ENCODE assay signal across 20 cellular contexts in genomic region chr13:49125964-49126363, GRCh38.
DNase-seq lines count a peak whose midpoint lies in the region; ATAC-seq, FAIRE-seq and TF ChIP-seq lines count a peak whose summit lies in the region.
"Had no signal": no experiment of that assay in that cellular context is flagged by ENCODE, and none has a peak within 500 bp of the region (broad histone marks: within the 10 kb centered on the region; RNA-seq: fewer than 3 reads in every experiment).

No MANE protein-coding gene starts in this region.

- H3K36me3 ChIP-seq in HepG2 (replicated peaks in 1 of 2; ENCODE audit: control insufficient read depth in 1 of 2, insufficient read depth in 2 of 2, low read length in 2 of 2) (peaks cover 2 to 14% of the 10 kb centered on the region in 2 experiments; a peak in 4 of 5 replicates), right lobe of liver (peaks cover 0 to under 1% (median 0%) of the 10 kb centered on the region in 4 donors), Loucy (ENCODE audit: insufficient read depth, low read length) (peaks cover 11% of the 10 kb centered on the region; the same call in 1 of the 2 replicates)
- peaks cover 0 to 2% (median 0%) of the 10 kb centered on the region in 3 experiments for H3K36me3 ChIP-seq in naive thymus-derived CD4-positive, alpha-beta T cell (ENCODE audit: control insufficient read depth in 2 of 3, insufficient read depth in 3 of 3, low read length in 3 of 3)

- TF ChIP-seq CTCF in HepG2 (CRISPR knock-in tag; IDR thresholded peaks at IDR 0.05) (no peak), right lobe of liver (IDR thresholded peaks at IDR 0.05) (no peak), Loucy (conservative IDR thresholded peaks at IDR 0.05; ENCODE audit: low read length) (no peak), GM10266 (IDR thresholded peaks at IDR 0.05; ENCODE audit: control insufficient read depth, insufficient read depth, low read depth, missing control alignments) (no peak)

- POLR2A ChIA-PET in HepG2 (lab: Yijun Ruan, JAX): no interaction called here
- POLR2A ChIA-PET in naive thymus-derived CD4-positive, alpha-beta T cell (lab: Charles Lee): interaction anchor here (0.6 kb wide), 2 partner anchors 16 to 38 kb away, joined by 3 to 6 read pairs; no protein-coding TSS in a partner anchor

- no peaks in the 10 kb centered on the region; the same call in 1 of the 2 replicates for H3F3A ChIP-seq in Loucy (ENCODE audit: low read depth)

- CTCF ChIA-PET in HepG2 (lab: Yijun Ruan, JAX; ENCODE audit: low intra/inter-chr PET ratio, low total read pairs): no interaction called here
- CTCF ChIA-PET in naive thymus-derived CD4-positive, alpha-beta T cell (lab: Charles Lee): no interaction called here

- TF ChIP-seq EP300 in HepG2 (IDR thresholded peaks at IDR 0.05; ENCODE audit: low read depth in 2 of 2, low read length in 2 of 2): no peak
- TF ChIP-seq EP300 in HepG2 (CRISPR knock-in tag; IDR thresholded peaks at IDR 0.05; ENCODE audit: borderline replicate concordance): no peak

- DNase-seq in HepG2 (ENCODE audit: low spot score) (no peak), right lobe of liver (no peak), GM10266 (ENCODE audit: extremely low spot score) (no peak)
- no peak for DNase-seq in naive thymus-derived CD4-positive, alpha-beta T cell
- DNase-seq in stimulated activated CD4-positive, alpha-beta T cell treated with anti-CD3 and anti-CD28 coated beads, Interleukin-2, amount 100 ng/mL, for 24 hours: no peak
- DNase-seq in NK-92 treated with Interleukin-12 subunit alpha and Interleukin-12 subunit beta, amount 100 ng/mL, for 24 hours (lab: John Stamatoyannopoulos, UW): no peak
- DNase-seq: COR-L47, KG1, MM.1S, NCI-H2029, NCI-H446 treated with DMSO at 0.1 percent for 48 hours, NCI-H526 treated with DMSO at 0.1 percent for 48 hours, Right ventricle myocardium superior, RPMI8226 had no signal

- no peak for ATAC-seq in HepG2
- no peak for ATAC-seq in right lobe of liver
- peak; percentile 60 for ATAC-seq in naive thymus-derived CD4-positive, alpha-beta T cell
- ATAC-seq: GM12878 had no signal

- peaks cover under 1 to 25% (median 14%) of the 10 kb centered on the region in 5 donors for H3K36me3 Mint-ChIP-seq in naive thymus-derived CD4-positive, alpha-beta T cell

- H3K27ac ChIP-seq in HepG2 (ENCODE audit: extremely low read length, insufficient read depth, low read length) (no peak overlapping the region), right lobe of liver (no peak overlapping the region)
- H3K27ac ChIP-seq in naive thymus-derived CD4-positive, alpha-beta T cell (ENCODE audit: low read depth, low read length): peak overlapping the region; percentile 8
- H3K27ac ChIP-seq: SJSA1 had no signal

- no peaks in the 10 kb centered on the region for H3K27me3 Mint-ChIP-seq in naive thymus-derived CD4-positive, alpha-beta T cell

- peaks cover 0 to 12% (median 0%) of the 10 kb centered on the region in 11 donors for H3K9me3 Mint-ChIP-seq in naive thymus-derived CD4-positive, alpha-beta T cell

- peaks cover 14 to 56% (median 19%) of the 10 kb centered on the region in 7 donors for H3K4me1 Mint-ChIP-seq in naive thymus-derived CD4-positive, alpha-beta T cell

- H3K4me1 ChIP-seq in HepG2 (ENCODE audit: insufficient read depth, low read length): peaks cover 15% of the 10 kb centered on the region
- H3K4me1 ChIP-seq in right lobe of liver: peaks cover 0 to 2% (median 0%) of the 10 kb centered on the region in 4 donors
- peaks cover 23% of the 10 kb centered on the region for H3K4me1 ChIP-seq in Loucy (ENCODE audit: insufficient read depth, low read length, poor library complexity, severe bottlenecking)
- H3K4me1 ChIP-seq in naive thymus-derived CD4-positive, alpha-beta T cell (ENCODE audit: control insufficient read depth in 2 of 2, insufficient read depth in 2 of 2, low read length in 2 of 2): peaks cover 0 to 12% of the 10 kb centered on the region in 2 donors
- H3K4me1 ChIP-seq: SJSA1 had no signal

- FAIRE-seq in HepG2 (lab: Jason Lieb, UNC): peak; percentile 30
- FAIRE-seq: G401.6, GM12878, H54, HTR-8/SVneo had no signal

- WGBS in HepG2 (ENCODE audit: low lambda C conversion rate): 49% methylated on average over 2 of the region's 2 CpGs
- WGBS in right lobe of liver (ENCODE audit: insufficient coverage, low coverage, low lambda C conversion rate, missing lambda C conversion rate): 84% methylated on average over 2 of the region's 2 CpGs

- no peaks in the 10 kb centered on the region for H3K9me3 ChIP-seq in HepG2 (ENCODE audit: low read length)
- H3K9me3 ChIP-seq in right lobe of liver: no peaks in the 10 kb centered on the region
- no peaks in the 10 kb centered on the region for H3K9me3 ChIP-seq in Loucy (ENCODE audit: insufficient read depth, low read depth, low read length)
- no peaks in the 10 kb centered on the region for H3K9me3 ChIP-seq in naive thymus-derived CD4-positive, alpha-beta T cell (ENCODE audit: control insufficient read depth in 2 of 3, low read length in 3 of 3)
- H3K9me3 ChIP-seq: SJSA1 had no signal

- H3K9ac ChIP-seq in HepG2 (ENCODE audit: insufficient read depth, low read depth, low read length) (no peak overlapping the region), Loucy (ENCODE audit: low read depth, low read length, poor library complexity, severe bottlenecking) (no peak overlapping the region)

- peaks cover 12% of the 10 kb centered on the region for H3K79me2 ChIP-seq in HepG2 (ENCODE audit: insufficient read depth, low read length)
- H3K79me2 ChIP-seq in Loucy (ENCODE audit: insufficient read depth, low read length): peaks cover 18% of the 10 kb centered on the region; the same call in 1 of the 2 replicates

- H3K9me2 ChIP-seq in Loucy (replicated peaks; ENCODE audit: low read depth, low read length): no peaks in the 10 kb centered on the region

- intact Hi-C loops in HepG2 (cut with micrococcal nuclease; ENCODE audit: unreplicated experiment): no loop called here
- intact Hi-C loops in right lobe of liver (cut with DNase I): no loop called here
- intact Hi-C loops in naive thymus-derived CD4-positive, alpha-beta T cell (cut with micrococcal nuclease): loop anchor here in 1 of 2 donors (2.0 kb wide), 2 partner anchors 15 kb away; no protein-coding TSS in a partner anchor

- H3K4me3 ChIP-seq in HepG2 (replicated peaks in 1 of 3; ENCODE audit: insufficient read depth in 1 of 3, low read depth in 2 of 3, low read length in 3 of 3) (no peak overlapping the region), right lobe of liver (no peak overlapping the region), Loucy (ENCODE audit: low read length, poor library complexity, severe bottlenecking) (no peak overlapping the region)
- no peak overlapping the region for H3K4me3 ChIP-seq in naive thymus-derived CD4-positive, alpha-beta T cell (ENCODE audit: low read length)
- H3K4me3 ChIP-seq: GM12878, SJSA1 had no signal

- H3K27me3 ChIP-seq in HepG2 (ENCODE audit: control insufficient read depth in 1 of 2, insufficient read depth in 2 of 2, low read length in 2 of 2) (no peaks in the 10 kb centered on the region), right lobe of liver (no peaks in the 10 kb centered on the region), Loucy (ENCODE audit: insufficient read depth, low read length, poor library complexity, severe bottlenecking) (no peaks in the 10 kb centered on the region)
- no peaks in the 10 kb centered on the region for H3K27me3 ChIP-seq in naive thymus-derived CD4-positive, alpha-beta T cell (ENCODE audit: control insufficient read depth in 2 of 2, insufficient read depth in 2 of 2, low read length in 2 of 2)
- H3K27me3 ChIP-seq: SJSA1 had no signal

- H3K27ac Mint-ChIP-seq in naive thymus-derived CD4-positive, alpha-beta T cell: peak overlapping the region in 2 of 9 donors; percentile 16 to 21

- peak overlapping the region in 2 of 10 donors; percentile 20 for H3K4me3 Mint-ChIP-seq in naive thymus-derived CD4-positive, alpha-beta T cell

- BruUV-seq in HepG2 (replicated peaks; lab: Mats Ljungman, UMichigan): no TSS peak

- in situ Hi-C loops in HepG2 (cut with HindIII; ENCODE audit: extremely low pct_ligation_motif_present, low pct_unique_long_range_greater_than_20kb): no loop called here

- H4K20me1 ChIP-seq in HepG2 (ENCODE audit: insufficient read depth, low read length) (no peaks in the 10 kb centered on the region), Loucy (ENCODE audit: insufficient read depth, low read length, poor library complexity, severe bottlenecking) (peaks cover 13% of the 10 kb centered on the region)

- TF ChIP-seq RAD21 in HepG2 (CRISPR knock-in tag; IDR thresholded peaks at IDR 0.05): no peak

- TF ChIP-seq POLR2A in HepG2 (IDR thresholded peaks at IDR 0.05; ENCODE audit: insufficient read depth in 1 of 2, low read depth in 2 of 2, low read length in 2 of 2) (no peak), right lobe of liver (IDR thresholded peaks at IDR 0.05) (no peak)

- H2AFZ ChIP-seq in HepG2 (ENCODE audit: low read length): no peak overlapping the region
- H2AFZ ChIP-seq in Loucy (ENCODE audit: low read length): no peak overlapping the region

- H3K4me2 ChIP-seq in HepG2 (ENCODE audit: low read depth, low read length): no peak overlapping the region
- peak overlapping the region; percentile 21 for H3K4me2 ChIP-seq in Loucy (ENCODE audit: low read depth, low read length, poor library complexity, severe bottlenecking)

TF ChIP-seq in HepG2, 621 proteins besides CTCF, POLR2A, EP300 and RAD21 (continues in another document):
- no peak for TF ChIP-seq ZNF18 (CRISPR knock-in tag; IDR thresholded peaks at IDR 0.05; ENCODE audit: insufficient replicate concordance)
- TF ChIP-seq ZNF235 (CRISPR knock-in tag; IDR thresholded peaks at IDR 0.05; ENCODE audit: borderline replicate concordance): no peak
- no peak for TF ChIP-seq RARG (CRISPR knock-in tag; IDR thresholded peaks at IDR 0.05; ENCODE audit: low read depth)
- no peak for TF ChIP-seq ZNF180 (CRISPR knock-in tag; IDR thresholded peaks at IDR 0.05; ENCODE audit: borderline replicate concordance, low read depth)
- no peak for TF ChIP-seq KLF13 (CRISPR knock-in tag; IDR thresholded peaks at IDR 0.05)
- no peak for TF ChIP-seq ASH2L (IDR thresholded peaks at IDR 0.05; ENCODE audit: insufficient read length, low read depth, low read length)
